21 cellular contexts compared by ENCODE assay signal in the genomic region with DNA sequence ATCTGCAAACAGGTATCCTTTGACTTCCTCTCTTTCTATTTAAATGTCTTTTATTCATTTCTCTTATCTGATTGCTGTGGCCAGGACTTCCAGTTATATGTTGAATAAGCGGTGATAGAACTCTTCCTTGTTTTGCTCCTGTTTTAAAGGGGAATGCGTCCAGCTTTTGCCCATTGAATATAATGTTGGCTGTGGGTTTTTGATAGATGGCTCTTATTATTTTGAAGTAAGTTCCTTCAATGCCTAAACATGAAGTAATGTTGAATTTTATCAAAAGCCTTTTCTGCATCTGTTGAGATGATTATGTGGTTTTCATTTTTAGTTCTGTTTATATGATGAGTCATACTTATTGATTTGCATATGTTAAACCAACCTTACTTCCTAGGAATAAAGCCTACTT.
"Had no signal": no experiment of that assay in that cellular context is flagged by ENCODE, and none has a peak within 500 bp of the region (broad histone marks: within the 10 kb centered on the region; RNA-seq: fewer than 3 reads in every experiment).

No MANE protein-coding gene starts in this region.

- H3K4me1 ChIP-seq: heart left ventricle, pancreas, tibial artery, upper lobe of left lung, vagina had no signal

- ATAC-seq: heart left ventricle, left colon, left ventricle myocardium superior, pancreas, right cardiac atrium had no signal

- H3K9me3 ChIP-seq: pancreas, tibial artery, upper lobe of left lung, vagina had no signal

- DNase-seq: dermis blood vessel endothelial cell; endodermal cell; heart left ventricle; hippocampal formation; left colon; left ventricle myocardium superior; mesenchymal stem cell; midbrain; naive B cell; occipital lobe; pancreas; right cardiac atrium; small intestine; stimulated activated CD4-positive, alpha-beta T cell treated with anti-CD3 and anti-CD28 coated beads, Interleukin-12 subunit alpha, Interleukin-12 subunit beta, amount 100 ng/mL, for 4 hours; stimulated activated CD4-positive, alpha-beta T cell treated with anti-CD3 and anti-CD28 coated beads, Interleukin-2, amount 100 ng/mL, for 48 hours; tibial artery; upper lobe of left lung had no signal

- FAIRE-seq: endothelial cell of umbilical vein, frontal cortex, pancreas, small intestine had no signal

- H3K27ac ChIP-seq: heart left ventricle, pancreas, tibial artery, upper lobe of left lung, vagina had no signal

- H3K4me3 ChIP-seq: heart left ventricle, lung, pancreas, tibial artery, upper lobe of left lung, vagina had no signal
